Comparison of ENCODE assay signal across 1 cellular context in genomic region chr1:205992218-205992882, GRCh38.
A peak's percentile ranks its signal among the peaks of the same experiment; 100 is the strongest.
TF ChIP-seq lines count a peak whose summit lies in the region.

No MANE protein-coding gene starts in this region.

TF ChIP-seq in K562, 482 proteins besides CTCF, POLR2A, EP300 and RAD21:
- TF ChIP-seq ZNF3 (CRISPR knock-in tag; IDR thresholded peaks at IDR 0.05): peak; percentile 61; the same call in 1 of the 2 replicates
- peak; percentile 87 for TF ChIP-seq ZKSCAN1 (IDR thresholded peaks at IDR 0.05; ENCODE audit: low read depth, low read length)
- TF ChIP-seq HDAC3 (IDR thresholded peaks at IDR 0.05; ENCODE audit: borderline replicate concordance, partially characterized antibody): no peak
TF ChIP-seq in K562: peak in this region for 2.
